ENCODE assay signal across 8 cellular contexts in the genomic region with DNA sequence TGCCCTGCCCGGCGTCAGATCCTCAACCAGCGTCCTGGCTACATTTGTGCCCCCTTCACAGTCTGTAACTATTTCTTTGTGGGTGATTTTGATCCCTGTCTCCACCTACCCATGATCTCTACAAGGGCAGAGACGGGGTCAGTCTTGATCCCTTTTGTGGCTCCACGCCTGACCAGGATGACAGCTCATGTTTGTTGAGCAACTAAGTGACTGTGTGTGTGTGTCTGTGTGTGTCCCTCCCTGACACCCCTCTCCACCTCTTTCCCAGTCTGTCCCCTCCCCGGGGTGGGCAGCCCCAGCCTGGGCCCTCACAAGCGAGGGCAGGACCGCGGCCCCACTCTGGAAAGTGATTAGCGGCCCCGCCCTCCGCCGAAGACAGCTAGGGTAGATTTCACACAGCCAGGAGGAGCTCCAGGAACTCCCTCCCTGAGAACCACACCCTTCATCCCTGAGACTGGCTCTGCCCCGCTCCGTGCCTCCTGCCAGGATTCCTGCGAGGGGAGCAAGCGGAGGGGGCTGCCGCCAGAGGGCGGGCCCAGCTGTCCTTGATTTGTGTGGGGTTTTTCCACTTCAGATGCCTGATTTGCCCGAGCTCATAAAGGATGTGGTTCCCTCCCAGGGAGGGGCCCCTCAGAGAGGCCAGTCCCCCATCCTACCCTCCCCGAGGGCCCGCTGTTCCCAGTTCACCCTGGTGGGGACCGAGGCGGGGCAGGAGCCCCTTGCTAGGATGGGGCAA. TPM values are rescaled to one million over a fixed set of nuclear protein-coding genes. Genes with fewer than 3 reads are reported as not detected.
A peak's percentile ranks its signal among the peaks of the same experiment; 100 is the strongest.
DNase-seq lines count a peak whose midpoint lies in the region; ATAC-seq and TF ChIP-seq lines count a peak whose summit lies in the region.
"Had no signal": no experiment of that assay in that cellular context is flagged by ENCODE, and none has a peak within 500 bp of the region (broad histone marks: within the 10 kb centered on the region; RNA-seq: fewer than 3 reads in every experiment).

No MANE protein-coding gene starts in this region.

- TF ChIP-seq POLR2A in esophagus squamous epithelium (IDR thresholded peaks at IDR 0.05), result no peak

- H3K27me3 ChIP-seq in esophagus squamous epithelium, result peaks cover 11 to 72% (median 14%) of the 10 kb centered on the region in 4 donors
- H3K27me3 ChIP-seq in effector memory CD4-positive, alpha-beta T cell (replicated peaks; ENCODE audit: control insufficient read depth, insufficient read depth, low read length, poor library complexity, severe bottlenecking), result peaks cover 31% of the 10 kb centered on the region

- H3K4me3 ChIP-seq in esophagus squamous epithelium (no peak overlapping the region), retinal pigment epithelial cell (ENCODE audit: low read length) (no peak overlapping the region)
- H3K4me3 ChIP-seq in effector memory CD4-positive, alpha-beta T cell (ENCODE audit: insufficient read depth, low read depth, low read length, poor library complexity, severe bottlenecking), result no peak overlapping the region

- no peaks in the 10 kb centered on the region for H3K9me3 ChIP-seq in esophagus squamous epithelium
- H3K9me3 ChIP-seq in effector memory CD4-positive, alpha-beta T cell (ENCODE audit: control insufficient read depth, low read length), result no peaks in the 10 kb centered on the region

- peak; percentile 32 for TF ChIP-seq CTCF in GM12872 (IDR thresholded peaks at IDR 0.05; ENCODE audit: insufficient read depth, low read depth, low read length)
- TF ChIP-seq CTCF in esophagus squamous epithelium (IDR thresholded peaks at IDR 0.05), result peak in 4 of 6 experiments; percentile 26 to 39 (median 30)
- peak; percentile 47 for TF ChIP-seq CTCF in retinal pigment epithelial cell (conservative IDR thresholded peaks at IDR 0.05; ENCODE audit: low read depth, low read length)

- DNase-seq in NCI-H69 (lab: John Stamatoyannopoulos, UW) (peak; percentile 91), esophagus squamous epithelium (lab: John Stamatoyannopoulos, UW) (no peak), retinal pigment epithelial cell (ENCODE audit: low read depth) (no peak), NCI-H1930 (lab: John Stamatoyannopoulos, UW) (no peak)
- DNase-seq in effector memory CD4-positive, alpha-beta T cell, result no peak

- no peak for ATAC-seq in GM18868 (IDR thresholded peaks at IDR 0.05; ENCODE audit: unreplicated experiment)

- peak overlapping the region in 3 of 4 donors; percentile 2 to 47 (median 30) for H3K27ac ChIP-seq in esophagus squamous epithelium
- H3K27ac ChIP-seq in effector memory CD4-positive, alpha-beta T cell (ENCODE audit: insufficient read depth, low read length, poor library complexity, severe bottlenecking), result no peak overlapping the region
- H3K27ac ChIP-seq: HL-60 had no signal

- H3K4me1 ChIP-seq in esophagus squamous epithelium, result peaks cover 13 to 43% (median 17%) of the 10 kb centered on the region in 3 donors
- peaks cover 3% of the 10 kb centered on the region for H3K4me1 ChIP-seq in effector memory CD4-positive, alpha-beta T cell (ENCODE audit: control insufficient read depth, insufficient read depth, low read length, poor library complexity, severe bottlenecking)

- WGBS in esophagus squamous epithelium, 2 donors, result 57 to 58% methylated on average over 3 to 5 of the region's 24 CpGs

- intact Hi-C loops in esophagus squamous epithelium (cut with DNase I), result loop anchor here (5.0 kb wide), 1 partner anchor 61 kb away; no protein-coding TSS in a partner anchor

- no peaks in the 10 kb centered on the region for H3K36me3 ChIP-seq in esophagus squamous epithelium
- H3K36me3 ChIP-seq in effector memory CD4-positive, alpha-beta T cell (ENCODE audit: control insufficient read depth, insufficient read depth, low read length), result no peaks in the 10 kb centered on the region

RNA-seq across cellular contexts. Expression of a gene that starts 5.3 kb away (rescaled TPM):
- total RNA-seq in esophagus squamous epithelium, result 1 to 10 TPM; 1.6 to 9.9 (median 6.3) TPM

RNA-seq across cellular contexts. Expression of a gene that starts 19.5 kb away (rescaled TPM):
- 10 to 100 TPM; 20.1 to 36.4 (median 21.0) TPM for total RNA-seq in esophagus squamous epithelium

RNA-seq across cellular contexts. Expression of a gene that starts 31.0 kb away (rescaled TPM):
- not detected for total RNA-seq in esophagus squamous epithelium

RNA-seq across cellular contexts. Expression of a gene that starts 35.9 kb away (rescaled TPM):
- total RNA-seq in esophagus squamous epithelium, result 100 to 1,000 TPM; 172 to 215 (median 189) TPM

RNA-seq across cellular contexts. Expression of a gene that starts 41.2 kb away (rescaled TPM):
- total RNA-seq in esophagus squamous epithelium, result 1,000 to 10,000 TPM; 1,980 to 2,837 (median 2,292) TPM
